Comparison of ENCODE assay signal across 31 cellular contexts in the genomic region with DNA sequence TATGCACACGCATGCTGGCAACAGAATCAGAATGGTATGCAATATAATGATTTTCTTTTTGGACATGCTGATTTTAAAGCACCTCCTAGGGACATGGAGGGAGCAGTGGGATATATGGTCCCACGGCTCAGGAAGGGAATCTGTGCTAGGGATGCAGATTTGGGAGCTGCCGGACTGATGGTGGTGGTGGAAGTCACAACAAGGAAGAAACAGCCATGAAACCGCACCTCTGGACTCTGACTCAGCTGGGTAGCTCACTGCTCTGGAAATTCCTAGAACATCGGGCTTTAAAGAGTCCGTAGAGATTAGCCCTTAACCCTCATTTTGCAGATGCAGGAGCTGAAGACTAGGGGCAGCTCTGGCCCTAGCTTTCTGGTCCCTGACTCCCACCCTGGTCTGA.
"Had no signal": no experiment of that assay in that cellular context is flagged by ENCODE, and none has a peak within 500 bp of the region (broad histone marks: within the 10 kb centered on the region; RNA-seq: fewer than 3 reads in every experiment).

No MANE protein-coding gene starts in this region.

- H3K36me3 Mint-ChIP-seq: activated naive CD8-positive, alpha-beta T cell had no signal

- FAIRE-seq: astrocyte, bronchial epithelial cell, colon, endometrium, endothelial cell of umbilical vein, frontal cortex had no signal

- DNase-seq: activated B cell treated with CpG ODN at 0.5 μM for 24 hours; activated CD4-positive, alpha-beta T cell treated with anti-CD3 and anti-CD28 coated beads for 48 hours; activated CD4-positive, alpha-beta T cell treated with anti-CD3 and anti-CD28 coated beads, Interleukin-2, amount 50 U/mL, for 1 hour; activated CD4-positive, alpha-beta T cell treated with anti-CD3 and anti-CD28 coated beads, Interleukin-2, amount 50 U/mL, for 48 hours; activated CD8-positive, alpha-beta memory T cell treated with anti-CD3 and anti-CD28 coated beads for 24 hours; activated CD8-positive, alpha-beta T cell treated with anti-CD3 and anti-CD28 coated beads for 36 hours; activated effector memory CD4-positive, alpha-beta T cell treated with Interleukin-2 at 50 U/mL for 16 hours; activated gamma-delta T cell treated with Interleukin-2 at 50 U/mL for 16 hours; activated naive CD4-positive, alpha-beta T cell treated with anti-CD3 and anti-CD28 coated beads, Interleukin-2, amount 50 U/mL, for 16 hours; activated naive CD4-positive, alpha-beta T cell treated with Interleukin-2 at 50 U/mL for 16 hours; activated T-cell treated with anti-CD3 and anti-CD28 coated beads, Interleukin-2, amount 50 U/mL, for 4 hours; amniotic stem cell; brain microvascular endothelial cell; cortex of kidney; dermis blood vessel endothelial cell; effector CD4-positive, alpha-beta T cell; foreskin fibroblast; T-helper 1 cell; T-helper 17 cell; T1000; WERI-Rb-1 had no signal

- H3K27me3 Mint-ChIP-seq: activated B cell treated with CpG ODN at 0.5 μM for 24 hours; activated CD8-positive, alpha-beta T cell treated with anti-CD3 and anti-CD28 coated beads for 36 hours; activated T-helper 17 cell treated with anti-CD3 and anti-CD28 coated beads, Interleukin-2, amount 50 U/mL, for 72 hours had no signal

- H3K36me3 ChIP-seq: brain microvascular endothelial cell, WERI-Rb-1 had no signal

- H3K4me3 Mint-ChIP-seq: activated B cell treated with CpG ODN at 0.5 μM for 24 hours; activated CD8-positive, alpha-beta T cell treated with anti-CD3 and anti-CD28 coated beads for 36 hours; activated naive CD8-positive, alpha-beta T cell; activated T-cell treated with anti-CD3 and anti-CD28 coated beads, Interleukin-2, amount 50 U/mL, for 4 hours; activated T-helper 17 cell treated with anti-CD3 and anti-CD28 coated beads, Interleukin-2, amount 50 U/mL, for 72 hours; T-helper 17 cell; T-helper 2 cell treated with Interferon-gamma antibody and Interleukin-4, amounts not matched to agents 5 μg/mL and 100 μg/mL, for 36 hours had no signal

- H3K27ac Mint-ChIP-seq: activated B cell treated with CpG ODN at 0.5 μM for 24 hours; activated CD8-positive, alpha-beta T cell treated with anti-CD3 and anti-CD28 coated beads for 36 hours; activated naive CD8-positive, alpha-beta T cell; activated T-helper 17 cell treated with anti-CD3 and anti-CD28 coated beads, Interleukin-2, amount 50 U/mL, for 72 hours; T-helper 17 cell; T-helper 2 cell treated with Interferon-gamma antibody and Interleukin-4, amounts not matched to agents 5 μg/mL and 100 μg/mL, for 36 hours had no signal

- H3K27ac ChIP-seq: brain microvascular endothelial cell, epithelial cell of prostate, WERI-Rb-1 had no signal

- H3K27me3 ChIP-seq: brain microvascular endothelial cell had no signal

- H3K9me3 Mint-ChIP-seq: activated B cell treated with CpG ODN at 0.5 μM for 24 hours; activated CD8-positive, alpha-beta T cell treated with anti-CD3 and anti-CD28 coated beads for 36 hours; activated T-cell treated with anti-CD3 and anti-CD28 coated beads, Interleukin-2, amount 50 U/mL, for 4 hours; activated T-helper 17 cell treated with anti-CD3 and anti-CD28 coated beads, Interleukin-2, amount 50 U/mL, for 72 hours; T-helper 2 cell treated with Interferon-gamma antibody and Interleukin-4, amounts not matched to agents 5 μg/mL and 100 μg/mL, for 36 hours had no signal

- H3K4me1 Mint-ChIP-seq: activated B cell treated with CpG ODN at 0.5 μM for 24 hours; activated T-helper 17 cell treated with anti-CD3 and anti-CD28 coated beads, Interleukin-2, amount 50 U/mL, for 72 hours; T-helper 17 cell had no signal
